ENCODE assay signal across 35 cellular contexts in the genomic region with DNA sequence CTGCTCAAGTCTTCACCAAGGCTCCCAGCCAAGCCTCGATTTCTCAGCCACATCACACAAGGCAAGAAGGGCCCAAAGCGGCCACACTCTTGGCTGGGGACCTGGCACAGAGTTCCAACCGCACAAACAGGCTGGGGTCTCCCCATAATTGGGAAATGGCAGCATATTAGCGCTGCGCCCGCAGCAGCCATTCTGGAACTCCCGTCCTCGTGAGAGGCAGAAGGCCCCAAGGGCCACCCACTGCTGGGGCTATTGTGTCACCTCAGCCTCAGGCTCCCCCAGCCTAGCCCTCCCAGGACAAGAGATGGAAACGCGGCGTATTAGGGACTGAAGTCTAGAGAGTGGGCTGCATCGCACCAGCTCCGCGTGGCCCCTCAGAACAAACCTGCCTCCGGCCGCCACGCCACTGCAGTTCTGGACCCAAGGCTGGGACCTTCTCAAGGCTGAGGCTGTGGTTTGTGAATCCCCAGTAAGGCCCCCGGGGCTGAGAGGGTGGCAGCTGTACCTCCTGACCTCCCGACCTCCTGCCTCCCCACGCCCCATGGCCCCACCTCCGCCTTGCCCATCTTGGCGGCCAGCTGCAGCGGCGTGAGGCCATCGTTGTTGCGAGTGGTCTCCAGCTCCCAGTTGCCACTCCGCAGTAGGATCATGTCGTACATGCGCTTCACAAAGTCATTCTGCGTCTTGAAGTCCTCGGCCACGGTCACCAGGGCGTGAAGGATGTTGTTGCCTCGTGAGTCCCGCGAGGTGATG. TPM values are rescaled to one million over a fixed set of nuclear protein-coding genes. Genes with fewer than 3 reads are reported as not detected.
DNase-seq lines count a peak whose midpoint lies in the region; ATAC-seq and TF ChIP-seq lines count a peak whose summit lies in the region.
"Had no signal": no experiment of that assay in that cellular context is flagged by ENCODE, and none has a peak within 500 bp of the region (broad histone marks: within the 10 kb centered on the region; RNA-seq: fewer than 3 reads in every experiment).

No MANE protein-coding gene starts in this region.

- H3K27me3 Mint-ChIP-seq in natural killer cell treated with Interleukin-12 subunit alpha and Interleukin-12 subunit beta and Interleukin-15 and Interleukin-18, amount 100 ng/mL, for 72 hours: no peaks in the 10 kb centered on the region

- H3K4me3 Mint-ChIP-seq in natural killer cell treated with Interleukin-12 subunit alpha and Interleukin-12 subunit beta and Interleukin-15 and Interleukin-18, amount 100 ng/mL, for 72 hours: no peak overlapping the region
- H3K4me3 Mint-ChIP-seq: activated CD8-positive, alpha-beta T cell treated with anti-CD3 and anti-CD28 coated beads, Interleukin-2, amount 10 ng/mL, durations not matched to agents 7 days and 5 days; nephron progenitor cell had no signal

- peaks cover 2% of the 10 kb centered on the region for H3K36me3 Mint-ChIP-seq in natural killer cell treated with Interleukin-12 subunit alpha and Interleukin-12 subunit beta and Interleukin-15 and Interleukin-18, amount 100 ng/mL, for 72 hours
- H3K36me3 Mint-ChIP-seq: activated naive CD4-positive, alpha-beta T cell treated with anti-CD3 and anti-CD28 coated beads, Interleukin-2, amount 50 U/mL, for 72 hours; CD14-positive monocyte had no signal

- H4K20me1 ChIP-seq in osteoblast (ENCODE audit: insufficient read depth, low read length): no peaks in the 10 kb centered on the region

- H3K27me3 ChIP-seq in right atrium auricular region: no peaks in the 10 kb centered on the region
- H3K27me3 ChIP-seq in esophagus muscularis mucosa: peaks cover 0 to 78% (median 2%) of the 10 kb centered on the region in 4 donors
- H3K27me3 ChIP-seq in osteoblast (ENCODE audit: insufficient read depth, low read length): no peaks in the 10 kb centered on the region
- no peaks in the 10 kb centered on the region for H3K27me3 ChIP-seq in aorta (ENCODE audit: control insufficient read depth in 1 of 2, insufficient read depth in 2 of 2, low read length in 1 of 2)
- H3K27me3 ChIP-seq: SJSA1, upper lobe of left lung had no signal

- no peaks in the 10 kb centered on the region for H3K9me3 Mint-ChIP-seq in natural killer cell treated with Interleukin-12 subunit alpha and Interleukin-12 subunit beta and Interleukin-15 and Interleukin-18, amount 100 ng/mL, for 72 hours
- H3K9me3 Mint-ChIP-seq: activated naive CD4-positive, alpha-beta T cell treated with anti-CD3 and anti-CD28 coated beads, Interleukin-2, amount 50 U/mL, for 72 hours; activated T-helper 2 cell treated with anti-CD3 and anti-CD28 coated beads, Interferon-gamma antibody, Interleukin-2, Interleukin-4, amounts not matched to agents 10 μg/mL and 5 μg/mL and 100 μg/mL, durations not matched to agents 14 hours and 24 hours and 36 hours; nephron progenitor cell had no signal

- H3K4me2 ChIP-seq in osteoblast (ENCODE audit: insufficient read depth, low read length): no peak overlapping the region

- H3K9me3 ChIP-seq in right atrium auricular region (no peaks in the 10 kb centered on the region), esophagus muscularis mucosa (no peaks in the 10 kb centered on the region), osteoblast (ENCODE audit: low read depth, low read length) (no peaks in the 10 kb centered on the region), aorta (ENCODE audit: control insufficient read depth, low read length) (no peaks in the 10 kb centered on the region)
- H3K9me3 ChIP-seq: SJSA1, upper lobe of left lung had no signal

- WGBS in esophagus muscularis mucosa: 92% methylated on average over 25 of the region's 36 CpGs
- WGBS in aorta, 2 donors: 90 to 94% methylated on average over 35 to 36 of the region's 36 CpGs

- ATAC-seq in aorta (ENCODE audit: low FRiP score) (no peak), HG03571 (IDR thresholded peaks at IDR 0.05; ENCODE audit: unreplicated experiment) (no peak)
- no peak for ATAC-seq in natural killer cell treated with Interleukin-12 subunit alpha and Interleukin-12 subunit beta and Interleukin-15 and Interleukin-18, amount 100 ng/mL, for 72 hours
- ATAC-seq: activated CD8-positive, alpha-beta T cell treated with anti-CD3 and anti-CD28 coated beads, Interleukin-2, amount 10 ng/mL, durations not matched to agents 7 days and 5 days; activated naive CD4-positive, alpha-beta T cell treated with anti-CD3 and anti-CD28 coated beads, Interleukin-2, amount 50 U/mL, for 72 hours; esophagus mucosa had no signal

- TF ChIP-seq CTCF in right atrium auricular region (IDR thresholded peaks at IDR 0.05): no peak
- no peak for TF ChIP-seq CTCF in esophagus muscularis mucosa (IDR thresholded peaks at IDR 0.05)
- no peak for TF ChIP-seq CTCF in osteoblast (IDR thresholded peaks at IDR 0.05; ENCODE audit: extremely low read depth, low read depth, low read length)

- no peak for TF ChIP-seq POLR2A in esophagus muscularis mucosa (IDR thresholded peaks at IDR 0.05; ENCODE audit: low read depth)

- intact Hi-C loops in cardiac septum (cut with DNase I) (loop anchor here (10.0 kb wide), 2 partner anchors 103 to 133 kb away; partner anchors contain the start of genes CTNS, EMC6, SHPK and TAX1BP3), esophagus muscularis mucosa (cut with DNase I) (no loop called here), aorta (cut with DNase I) (no loop called here)

- no peak overlapping the region for H3K27ac ChIP-seq in right atrium auricular region
- peak overlapping the region in 3 of 4 donors; percentile 41 to 60 (median 49) for H3K27ac ChIP-seq in esophagus muscularis mucosa (replicated peaks in 1 of 4)
- H3K27ac ChIP-seq in osteoblast (ENCODE audit: low read depth, low read length): no peak overlapping the region
- H3K27ac ChIP-seq in aorta (ENCODE audit: low read depth in 1 of 2, low read length in 2 of 2): no peak overlapping the region
- H3K27ac ChIP-seq: GM23248, HL-60, parathyroid adenoma, SJSA1, upper lobe of left lung, VCaP had no signal

- H3K4me1 Mint-ChIP-seq in natural killer cell treated with Interleukin-12 subunit alpha and Interleukin-12 subunit beta and Interleukin-15 and Interleukin-18, amount 100 ng/mL, for 72 hours (ENCODE audit: low read depth in 2 of 2): peaks cover 5 to 12% of the 10 kb centered on the region in 2 donors

- no peak overlapping the region for H2AFZ ChIP-seq in osteoblast (ENCODE audit: low read length)
- H2AFZ ChIP-seq: GM23248, parathyroid adenoma had no signal

- DNase-seq in cardiac septum (ENCODE audit: low spot score) (peak; percentile 50), right atrium auricular region (ENCODE audit: low spot score) (no peak), esophagus muscularis mucosa (ENCODE audit: extremely low spot score) (no peak), osteoblast (ENCODE audit: insufficient read length, low spot score, missing footprints) (peak; percentile 74), aorta (peak; percentile 35 to 72)
- DNase-seq in stimulated activated CD4-positive, alpha-beta T cell treated with anti-CD3 and anti-CD28 coated beads, Interleukin-4, amount 100 ng/mL, for 4 hours: no peak
- no peak for DNase-seq in natural killer cell treated with Interleukin-12 subunit alpha and Interleukin-12 subunit beta and Interleukin-15 and Interleukin-18, amount 100 ng/mL, for 72 hours (ENCODE audit: low spot score)
- DNase-seq: 8988T; activated CD4-positive, alpha-beta T cell treated with anti-CD3 and anti-CD28 coated beads for 4 hours; activated CD8-positive, alpha-beta T cell treated with anti-CD3 and anti-CD28 coated beads, Interleukin-2, amount 10 ng/mL, durations not matched to agents 7 days and 5 days; activated T-cell treated with anti-CD3 and anti-CD28 coated beads for 4 hours; Calu3; cortex of kidney; DMS79; foreskin fibroblast; GDM1; GM23248; KBM-7; NCI-H1092 treated with DMSO at 0.1 percent for 48 hours; NCI-H1694 treated with DMSO at 0.1 percent for 48 hours; NCI-H510A; nephron progenitor cell; stimulated activated CD4-positive, alpha-beta T cell treated with anti-CD3 and anti-CD28 coated beads, Interleukin-4, amount 100 ng/mL, for 24 hours; T1000 had no signal

- TF ChIP-seq EP300 in esophagus muscularis mucosa (IDR thresholded peaks at IDR 0.05): no peak

- H3K4me1 ChIP-seq in right atrium auricular region (peaks cover 0 to 25% of the 10 kb centered on the region in 2 donors), esophagus muscularis mucosa (peaks cover 0 to 12% (median 10%) of the 10 kb centered on the region in 4 donors), osteoblast (ENCODE audit: insufficient read depth, low read length) (peaks cover 4% of the 10 kb centered on the region), aorta (ENCODE audit: control insufficient read depth in 1 of 2, insufficient read depth in 2 of 2, low read length in 2 of 2) (no peaks in the 10 kb centered on the region)

- H3K27ac Mint-ChIP-seq in natural killer cell treated with Interleukin-12 subunit alpha and Interleukin-12 subunit beta and Interleukin-15 and Interleukin-18, amount 100 ng/mL, for 72 hours: no peak overlapping the region
- H3K27ac Mint-ChIP-seq: activated CD8-positive, alpha-beta T cell treated with anti-CD3 and anti-CD28 coated beads, Interleukin-2, amount 10 ng/mL, durations not matched to agents 7 days and 5 days; activated naive CD4-positive, alpha-beta T cell treated with anti-CD3 and anti-CD28 coated beads, Interleukin-2, amount 50 U/mL, for 72 hours; activated T-helper 2 cell treated with anti-CD3 and anti-CD28 coated beads, Interferon-gamma antibody, Interleukin-2, Interleukin-4, amounts not matched to agents 10 μg/mL and 5 μg/mL and 100 μg/mL, durations not matched to agents 14 hours and 24 hours and 36 hours; CD14-positive monocyte; nephron progenitor cell had no signal

- H3K79me2 ChIP-seq in osteoblast (ENCODE audit: insufficient read depth, low read length): no peaks in the 10 kb centered on the region
- H3K79me2 ChIP-seq: parathyroid adenoma had no signal

- H3K36me3 ChIP-seq in right atrium auricular region (no peaks in the 10 kb centered on the region), esophagus muscularis mucosa (no peaks in the 10 kb centered on the region), osteoblast (ENCODE audit: insufficient read depth, low read length) (no peaks in the 10 kb centered on the region), aorta (ENCODE audit: control insufficient read depth in 1 of 2, insufficient read depth in 2 of 2, low read length in 1 of 2) (no peaks in the 10 kb centered on the region)
- H3K36me3 ChIP-seq: SJSA1, upper lobe of left lung had no signal

- H3K4me3 ChIP-seq in right atrium auricular region: no peak overlapping the region
- H3K4me3 ChIP-seq in esophagus muscularis mucosa: no peak overlapping the region
- no peak overlapping the region for H3K4me3 ChIP-seq in osteoblast (ENCODE audit: insufficient read depth, low read length)
- no peak overlapping the region for H3K4me3 ChIP-seq in aorta (ENCODE audit: low read length in 2 of 2)
- H3K4me3 ChIP-seq: GM23248, lung, SJSA1, upper lobe of left lung had no signal

RNA-seq across cellular contexts. Expression of gene TRPV3, which starts 25.3 kb away (rescaled TPM):
- total RNA-seq in cardiac septum: 1.0 TPM
- total RNA-seq in right atrium auricular region: 1 to 10 TPM in 1 of 2 donors, under 1 TPM in 1; 0.51 to 2.8 TPM
- total RNA-seq in esophagus muscularis mucosa: under 1 TPM; 0.26 to 0.83 (median 0.45) TPM
- 0.29 and 0.36 TPM in 2 replicates for total RNA-seq in osteoblast
- 1 to 10 TPM in 1 of 2 donors, under 1 TPM in 1; 0.49 to 2.0 TPM for total RNA-seq in aorta
- under 1 TPM in 1 of 2 donors, not detected in 1; 0.75 TPM for polyA plus RNA-seq in aorta
- total RNA-seq in natural killer cell treated with Interleukin-12 subunit alpha and Interleukin-12 subunit beta and Interleukin-15 and Interleukin-18, amount 100 ng/mL, for 72 hours: 1 to 10 TPM; 6.5 to 9.7 TPM
- total RNA-seq: SJSA1 had no signal
- polyA plus RNA-seq: CD14-positive monocyte had no signal

RNA-seq across cellular contexts. Expression of gene ASPA, which starts 56.5 kb away (rescaled TPM):
- total RNA-seq in cardiac septum (0.94 TPM), right atrium auricular region (1 to 10 TPM in 1 of 2 donors, under 1 TPM in 1; 0.33 to 1.0 TPM), esophagus muscularis mucosa (1 to 10 TPM; 1.7 to 2.9 (median 2.5) TPM), osteoblast (0.36 and 0.59 TPM in 2 replicates), aorta (1 to 10 TPM; 3.2 to 6.6 TPM)
- 1 to 10 TPM in 1 of 2 donors, under 1 TPM in 1; 0.10 to 4.5 TPM for polyA plus RNA-seq in aorta
- not detected for total RNA-seq in natural killer cell treated with Interleukin-12 subunit alpha and Interleukin-12 subunit beta and Interleukin-15 and Interleukin-18, amount 100 ng/mL, for 72 hours
- total RNA-seq: activated CD8-positive, alpha-beta T cell treated with anti-CD3 and anti-CD28 coated beads, Interleukin-2, amount 10 ng/mL, durations not matched to agents 7 days and 5 days; activated T-helper 2 cell treated with anti-CD3 and anti-CD28 coated beads, Interferon-gamma antibody, Interleukin-2, Interleukin-4, amounts not matched to agents 10 μg/mL and 5 μg/mL and 100 μg/mL, durations not matched to agents 14 hours and 24 hours and 36 hours; Calu3; GM23248 had no signal
- polyA plus RNA-seq: CD14-positive monocyte had no signal

Comparison
In these comparisons a context has a peak if more than half of its experiments do, and no peak if none do; other contexts are left out.
1. DNase-seq: peak in cardiac septum (single experiment), osteoblast (single experiment) and aorta (2 of 2); none in right atrium auricular region (single experiment), esophagus muscularis mucosa (single experiment), stimulated activated CD4-positive, alpha-beta T cell treated with anti-CD3 and anti-CD28 coated beads, Interleukin-4, amount 100 ng/mL, for 4 hours (0 of 2) and natural killer cell treated with Interleukin-12 subunit alpha and Interleukin-12 subunit beta and Interleukin-15 and Interleukin-18, amount 100 ng/mL, for 72 hours (single experiment).
2. H3K27ac ChIP-seq: peak in esophagus muscularis mucosa (3 of 4); none in right atrium auricular region (0 of 2), osteoblast (single experiment) and aorta (0 of 2).